16 cellular contexts compared by ENCODE assay signal in genomic region chr1:76122260-76122659, GRCh38. TPM values are rescaled to one million over a fixed set of nuclear protein-coding genes. Genes with fewer than 3 reads are reported as not detected.
A peak's percentile ranks its signal among the peaks of the same experiment; 100 is the strongest.
DNase-seq lines count a peak whose midpoint lies in the region; TF ChIP-seq lines count a peak whose summit lies in the region.
"Had no signal": no experiment of that assay in that cellular context is flagged by ENCODE, and none has a peak within 500 bp of the region (broad histone marks: within the 10 kb centered on the region; RNA-seq: fewer than 3 reads in every experiment).

No MANE protein-coding gene starts in this region.

- DNase-seq in Caco-2 = no peak
- no peak for DNase-seq in H9
- peak; percentile 74 to 76 for DNase-seq in thyroid gland
- no peak for DNase-seq in activated naive CD4-positive, alpha-beta T cell treated with Interleukin-2 at 50 U/mL for 16 hours
- no peak for DNase-seq in NCI-H446 (lab: John Stamatoyannopoulos, UW)
- no peak for DNase-seq in SIG-M5 (lab: John Stamatoyannopoulos, UW)
- DNase-seq: ACHN; Calu3; CD4-positive, CD25-positive, alpha-beta regulatory T cell; DMS 273 treated with DMSO at 0.1 percent for 48 hours; EL; HCEC 1CT; HFFc6 had no signal

- no peaks in the 10 kb centered on the region for H3K23me2 ChIP-seq in H9 (ENCODE audit: insufficient read length, low read depth, low read length, poor library complexity, severe bottlenecking)

- H3K27ac Mint-ChIP-seq in Caco-2 (ENCODE audit: unreplicated experiment) (peak overlapping the region; percentile 29), H9 (peak overlapping the region in 1 of 3 experiments; percentile 32; a peak in 1 of 7 replicates), nephron (peak overlapping the region in 2 of 3 experiments; percentile 3)
- H3K27ac Mint-ChIP-seq: CD4-positive, CD25-positive, alpha-beta regulatory T cell; HFFc6 had no signal

- H3K27me3 ChIP-seq in Caco-2 (replicated peaks; ENCODE audit: control insufficient read depth, insufficient read depth, low read length) (no peaks in the 10 kb centered on the region), H9 (ENCODE audit: insufficient read depth, low read length) (no peaks in the 10 kb centered on the region), thyroid gland (no peaks in the 10 kb centered on the region)
- H3K27me3 ChIP-seq: BLaER1 treated with 17β-estradiol and CSF1 and Interleukin-3, amounts not matched to agents 10 nM and 100 nM had no signal

- no peaks in the 10 kb centered on the region for H4K20me1 ChIP-seq in H9 (ENCODE audit: control insufficient read depth, insufficient read depth, insufficient read length)

- H3K4ac ChIP-seq in H9 (ENCODE audit: low read depth, low read length) = no peak overlapping the region

- no peaks in the 10 kb centered on the region for H3K27me3 Mint-ChIP-seq in Caco-2 (ENCODE audit: insufficient read depth, unreplicated experiment)
- no peaks in the 10 kb centered on the region for H3K27me3 Mint-ChIP-seq in H9 (ENCODE audit: low read depth)
- no peaks in the 10 kb centered on the region for H3K27me3 Mint-ChIP-seq in nephron (ENCODE audit: low read depth)

- no peaks in the 10 kb centered on the region for H3K9me3 Mint-ChIP-seq in Caco-2 (ENCODE audit: unreplicated experiment)
- no peaks in the 10 kb centered on the region for H3K9me3 Mint-ChIP-seq in H9
- H3K9me3 Mint-ChIP-seq in nephron = no peaks in the 10 kb centered on the region
- H3K9me3 Mint-ChIP-seq: HFFc6 had no signal

- TF ChIP-seq POLR2A in thyroid gland (IDR thresholded peaks at IDR 0.05) = peak in 1 of 2 donors; percentile 34

- no peak overlapping the region for H2AFZ ChIP-seq in H9 (ENCODE audit: low read length)

- BruUV-seq in Caco-2 (replicated peaks; lab: Mats Ljungman, UMichigan) = no TSS peak

- WGBS in H9 (ENCODE audit: extremely low coverage, insufficient read length, low lambda C conversion rate) = no CpG with 5 or more reads among the region's 5 CpGs
- WGBS in thyroid gland, 2 donors = 35 to 37% methylated on average over 5 of the region's 5 CpGs

- H3K9me3 ChIP-seq in Caco-2 = no peaks in the 10 kb centered on the region
- no peaks in the 10 kb centered on the region for H3K9me3 ChIP-seq in H9 (ENCODE audit: control insufficient read depth, low read depth, low read length)
- H3K9me3 ChIP-seq in thyroid gland = no peaks in the 10 kb centered on the region
- H3K9me3 ChIP-seq: BLaER1 treated with 17β-estradiol and CSF1 and Interleukin-3, amounts not matched to agents 10 nM and 100 nM had no signal

- POLR2A ChIA-PET in Caco-2 (lab: Charles Lee) = no interaction called here

- H2AK5ac ChIP-seq in H9 (ENCODE audit: insufficient read length, low read length) = no peak overlapping the region

- H3K36me3 Mint-ChIP-seq in Caco-2 (ENCODE audit: insufficient read depth, unreplicated experiment) (no peaks in the 10 kb centered on the region), H9 (ENCODE audit: insufficient read depth in 1 of 3, low read depth in 3 of 3) (peaks cover 0 to 2% (median 0%) of the 10 kb centered on the region in 3 experiments; a peak in 1 of 7 replicates), nephron (ENCODE audit: low read depth) (no peaks in the 10 kb centered on the region)
- H3K36me3 Mint-ChIP-seq: CD4-positive, CD25-positive, alpha-beta regulatory T cell had no signal

- no peak overlapping the region for H3K14ac ChIP-seq in H9 (ENCODE audit: insufficient read depth, low read length)

- CTCF ChIA-PET in Caco-2 (lab: Charles Lee) = no interaction called here

- H3K36me3 ChIP-seq in Caco-2 (ENCODE audit: control insufficient read depth, insufficient read depth, low read length) (no peaks in the 10 kb centered on the region), thyroid gland (no peaks in the 10 kb centered on the region)

- H2BK5ac ChIP-seq in H9 (ENCODE audit: insufficient read length, low read length) = no peak overlapping the region

- H3K79me2 ChIP-seq in H9 (ENCODE audit: insufficient read depth, low read length) = 0 out of 2 replicates have a peak, but pooled peaks cover 2% of the 10 kb centered on the region

- no peak overlapping the region for H2BK12ac ChIP-seq in H9 (ENCODE audit: insufficient read length, low read depth, low read length)

- no peak overlapping the region for H4K8ac ChIP-seq in H9 (replicated peaks; ENCODE audit: insufficient read length, low read depth, low read length)

- H3K23ac ChIP-seq in H9 (ENCODE audit: insufficient read length, low read depth, low read length) = no peak overlapping the region

- no peak overlapping the region for H4K91ac ChIP-seq in H9 (ENCODE audit: insufficient read length, low read depth, low read length)

- no peaks in the 10 kb centered on the region for H3K79me1 ChIP-seq in H9 (ENCODE audit: insufficient read depth, low read depth, low read length, poor library complexity, severe bottlenecking)

- H3K27ac ChIP-seq in H9 (ENCODE audit: insufficient read length, low read depth, low read length) (no peak overlapping the region), thyroid gland (peak overlapping the region; percentile 58 to 88 (median 85))
- H3K27ac ChIP-seq: BLaER1 treated with 17β-estradiol and CSF1 and Interleukin-3, amounts not matched to agents 10 nM and 100 nM; HL-60 had no signal

- H3T11ph ChIP-seq in H9 (ENCODE audit: low read length) = no peak overlapping the region

- H3K4me1 ChIP-seq in Caco-2 = no peaks in the 10 kb centered on the region
- H3K4me1 ChIP-seq in H9 (ENCODE audit: insufficient read depth, low read length) = no peaks in the 10 kb centered on the region
- H3K4me1 ChIP-seq in thyroid gland = peaks cover 18 to 30% of the 10 kb centered on the region in 2 donors

- no peak for TF ChIP-seq CTCF in Caco-2 (IDR thresholded peaks at IDR 0.05; ENCODE audit: insufficient read depth in 1 of 2, low read depth in 1 of 2, low read length in 1 of 2, severe bottlenecking in 1 of 2, unreplicated experiment in 1 of 2)
- no peak for TF ChIP-seq CTCF in H9 (conservative IDR thresholded peaks at IDR 0.05)
- no peak for TF ChIP-seq CTCF in nephron (IDR thresholded peaks at IDR 0.05; ENCODE audit: unreplicated experiment in 3 of 3)
- TF ChIP-seq CTCF in thyroid gland (IDR thresholded peaks at IDR 0.05) = no peak

- no peak overlapping the region for H3K9ac ChIP-seq in H9 (ENCODE audit: extremely low read depth, insufficient read length, low read length)
- H3K9ac ChIP-seq: BLaER1 treated with 17β-estradiol and CSF1 and Interleukin-3, amounts not matched to agents 10 nM and 100 nM had no signal

- H3K4me3 ChIP-seq in Caco-2 (ENCODE audit: low read depth, low read length) (no peak overlapping the region), thyroid gland (replicated peaks in 1 of 3) (no peak overlapping the region)
- H3K4me3 ChIP-seq: BLaER1 treated with 17β-estradiol and CSF1 and Interleukin-3, amounts not matched to agents 10 nM and 100 nM had no signal

- intact Hi-C loops in Caco-2 (cut with micrococcal nuclease; ENCODE audit: unreplicated experiment) = no loop called here
- intact Hi-C loops in thyroid gland (cut with DNase I) = loop anchor here (10.0 kb wide), 1 partner anchor 117 kb away; no protein-coding TSS in a partner anchor

- H2BK120ac ChIP-seq in H9 (ENCODE audit: low read depth, low read length, poor library complexity, severe bottlenecking) = no peak overlapping the region

- H3K4me3 Mint-ChIP-seq in Caco-2 (ENCODE audit: unreplicated experiment) (no peak overlapping the region), H9 (no peak overlapping the region), nephron (no peak overlapping the region)
- H3K4me3 Mint-ChIP-seq: CD4-positive, CD25-positive, alpha-beta regulatory T cell; HFFc6 had no signal

- H3K56ac ChIP-seq in H9 (ENCODE audit: insufficient read length, low read depth, low read length) = no peak overlapping the region

- H3K18ac ChIP-seq in H9 (ENCODE audit: insufficient read length, low read depth, low read length) = no peak overlapping the region

- H2BK20ac ChIP-seq in H9 (ENCODE audit: low read depth, low read length, poor library complexity, severe bottlenecking) = no peak overlapping the region

- H4K5ac ChIP-seq in H9 (ENCODE audit: insufficient read length, low read depth, low read length) = peak overlapping the region; percentile 33

- no peak overlapping the region for H3K4me2 ChIP-seq in H9 (ENCODE audit: insufficient read depth, insufficient read length, low read length)
- H3K4me2 ChIP-seq: BLaER1 treated with 17β-estradiol and CSF1 and Interleukin-3, amounts not matched to agents 10 nM and 100 nM had no signal

- H3K4me1 Mint-ChIP-seq in Caco-2 (ENCODE audit: low read depth, unreplicated experiment) (peaks cover 6% of the 10 kb centered on the region), H9 (peaks cover 3 to 17% of the 10 kb centered on the region in 2 experiments), nephron (peaks cover 36% of the 10 kb centered on the region)
- H3K4me1 Mint-ChIP-seq: CD4-positive, CD25-positive, alpha-beta regulatory T cell had no signal

- no peak overlapping the region for H2BK15ac ChIP-seq in H9 (ENCODE audit: low read depth, low read length)

RNA-seq across cellular contexts. Expression of gene ST6GALNAC3, which starts 47.7 kb away (rescaled TPM):
- total RNA-seq in Caco-2 (2022) (16.0 and 17.5 TPM in 2 replicates), H9 (2021) (10.7 and 11.2 TPM in 2 replicates), thyroid gland (10 to 100 TPM; 17.4 to 35.6 (median 31.6) TPM)

Comparison
In these comparisons a context has a peak if more than half of its experiments do, and no peak if none do; other contexts are left out.
1. DNase-seq: peak in thyroid gland (2 of 2); none in Caco-2 (0 of 2), H9 (single experiment), activated naive CD4-positive, alpha-beta T cell treated with Interleukin-2 at 50 U/mL for 16 hours (single experiment), NCI-H446 (0 of 2) and SIG-M5 (single experiment).